Comparison of ENCODE assay signal across 8 cellular contexts in the genomic region with DNA sequence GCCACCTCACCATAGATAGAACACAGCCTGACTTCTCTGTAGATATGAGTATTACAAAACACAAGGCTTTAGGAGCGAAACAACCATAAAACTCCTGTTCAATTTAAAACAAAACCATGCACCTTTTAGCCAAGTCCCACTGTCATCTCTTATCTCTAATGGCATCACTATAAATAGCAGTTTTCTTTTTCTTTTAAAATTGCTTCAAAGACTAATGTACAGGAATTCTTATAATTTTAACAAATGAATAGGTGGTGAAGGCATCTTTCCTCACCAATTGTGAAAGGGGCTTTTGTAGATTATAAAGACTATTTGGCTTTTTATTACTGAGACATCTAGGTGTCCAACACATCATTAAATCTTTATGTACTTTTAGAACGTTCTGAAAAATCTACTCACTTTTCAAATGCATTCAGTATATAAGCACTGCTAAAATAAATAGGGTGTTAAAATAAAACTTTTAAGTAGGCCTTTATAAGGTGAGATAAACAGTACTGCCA.
"Had no signal": no experiment of that assay in that cellular context is flagged by ENCODE, and none has a peak within 500 bp of the region (broad histone marks: within the 10 kb centered on the region; RNA-seq: fewer than 3 reads in every experiment).

No MANE protein-coding gene starts in this region.

- H3K4me2 ChIP-seq: GM23338 had no signal

- H3K4me3 Mint-ChIP-seq: GM23338, H9, HFFc6 had no signal

- H2AFZ ChIP-seq: GM23248, GM23338 had no signal

- H3K4me1 Mint-ChIP-seq: GM23338 had no signal

- H3K27ac Mint-ChIP-seq: GM23338, H9, HFFc6 had no signal

- DNase-seq: GM23248, GOT3, H7, H9, HCEC 1CT, HFFc6 had no signal

- H3K9me3 Mint-ChIP-seq: GM23338, H9 had no signal

- H3K27ac ChIP-seq: GM23248 had no signal

- ATAC-seq: GM23338, HCT116 had no signal

- H3K9ac ChIP-seq: GM23248 had no signal

- H3K4me3 ChIP-seq: GM23248, GM23338 had no signal
